22 cellular contexts compared by ENCODE assay signal in genomic region chr6:939526-940252, GRCh38.
DNase-seq lines count a peak whose midpoint lies in the region; ATAC-seq and TF ChIP-seq lines count a peak whose summit lies in the region.
"Had no signal": no experiment of that assay in that cellular context is flagged by ENCODE, and none has a peak within 500 bp of the region (broad histone marks: within the 10 kb centered on the region; RNA-seq: fewer than 3 reads in every experiment).

No MANE protein-coding gene starts in this region.

- H3K4me3 Mint-ChIP-seq in nephron = no peak overlapping the region

- H3K27me3 ChIP-seq in MG63 (no peaks in the 10 kb centered on the region), esophagus muscularis mucosa (no peaks in the 10 kb centered on the region)

- no peaks in the 10 kb centered on the region for H3K4me1 Mint-ChIP-seq in nephron

- DNase-seq in AG09319 (ENCODE audit: extremely low read depth, low read depth) (no peak), MG63 (peak; percentile 65), esophagus muscularis mucosa (ENCODE audit: extremely low spot score) (peak; percentile 55), left ventricle myocardium superior (no peak), KG1 (lab: John Stamatoyannopoulos, UW) (no peak), NCI-H2227 (lab: John Stamatoyannopoulos, UW; ENCODE audit: unreplicated experiment) (no peak)
- no peak for DNase-seq in activated T-cell treated with anti-CD3 and anti-CD28 coated beads, Interleukin-2, amount 50 U/mL, for 1 hour
- DNase-seq: C1 segment of cervical spinal cord; DMS79; Karpas-422; MM.1S; NCI-H1092; NCI-H1436 treated with DMSO at 0.1 percent for 48 hours; NCI-H2029 treated with DMSO at 0.1 percent for 48 hours; NCI-H2171; NCI-H446; NCI-H526 treated with DMSO at 0.1 percent for 48 hours; NK-92 treated with Interleukin-12 subunit alpha and Interleukin-12 subunit beta, amount 100 ng/mL, for 24 hours; Right ventricle myocardium superior had no signal

- TF ChIP-seq EP300 in esophagus muscularis mucosa (IDR thresholded peaks at IDR 0.05) = no peak

- WGBS in esophagus muscularis mucosa = 84% methylated on average over 9 of the region's 12 CpGs

- no peaks in the 10 kb centered on the region for H3K4me1 ChIP-seq in esophagus muscularis mucosa
- H3K4me1 ChIP-seq: A549 had no signal

- TF ChIP-seq POLR2A in esophagus muscularis mucosa (IDR thresholded peaks at IDR 0.05; ENCODE audit: low read depth) = no peak

- intact Hi-C loops in esophagus muscularis mucosa (cut with DNase I) (no loop called here), left ventricle myocardium superior (cut with micrococcal nuclease) (no loop called here)

- no peak overlapping the region for H3K27ac ChIP-seq in esophagus muscularis mucosa (replicated peaks in 1 of 4)
- H3K27ac ChIP-seq: A549, SK-N-MC had no signal

- peak; percentile 20 for TF ChIP-seq CTCF in AG09319 (IDR thresholded peaks at IDR 0.05; ENCODE audit: low read depth, low read length)
- TF ChIP-seq CTCF in esophagus muscularis mucosa (IDR thresholded peaks at IDR 0.05) = no peak
- no peak for TF ChIP-seq CTCF in nephron (IDR thresholded peaks at IDR 0.05; ENCODE audit: unreplicated experiment in 3 of 3)

- no peak for ATAC-seq in left ventricle myocardium superior
- ATAC-seq: A549 had no signal

- H3K9me3 ChIP-seq in MG63 (no peaks in the 10 kb centered on the region), esophagus muscularis mucosa (peaks cover 0 to 9% (median 8%) of the 10 kb centered on the region in 4 donors)
- H3K9me3 ChIP-seq: A549 had no signal

- no peaks in the 10 kb centered on the region for H3K36me3 Mint-ChIP-seq in nephron (ENCODE audit: low read depth)

- H3K36me3 ChIP-seq in MG63 = no peaks in the 10 kb centered on the region
- H3K36me3 ChIP-seq in esophagus muscularis mucosa = no peaks in the 10 kb centered on the region

- peak overlapping the region in 2 of 3 experiments; percentile 63 to 66 for H3K27ac Mint-ChIP-seq in nephron

- no peaks in the 10 kb centered on the region for H3K9me3 Mint-ChIP-seq in nephron

- peaks cover 26% of the 10 kb centered on the region for H3K27me3 Mint-ChIP-seq in nephron (ENCODE audit: low read depth)

- H3K4me3 ChIP-seq in MG63 (no peak overlapping the region), esophagus muscularis mucosa (no peak overlapping the region)
- H3K4me3 ChIP-seq: A549, SK-N-MC had no signal

Comparison
In these comparisons a context has a peak if more than half of its experiments do, and no peak if none do; other contexts are left out.
1. DNase-seq: peak in MG63 (single experiment) and esophagus muscularis mucosa (single experiment); none in AG09319 (single experiment), left ventricle myocardium superior (single experiment), KG1 (single experiment), activated T-cell treated with anti-CD3 and anti-CD28 coated beads, Interleukin-2, amount 50 U/mL, for 1 hour (single experiment) and NCI-H2227 (single experiment).